Comparison of ENCODE assay signal across 10 cellular contexts in the genomic region with DNA sequence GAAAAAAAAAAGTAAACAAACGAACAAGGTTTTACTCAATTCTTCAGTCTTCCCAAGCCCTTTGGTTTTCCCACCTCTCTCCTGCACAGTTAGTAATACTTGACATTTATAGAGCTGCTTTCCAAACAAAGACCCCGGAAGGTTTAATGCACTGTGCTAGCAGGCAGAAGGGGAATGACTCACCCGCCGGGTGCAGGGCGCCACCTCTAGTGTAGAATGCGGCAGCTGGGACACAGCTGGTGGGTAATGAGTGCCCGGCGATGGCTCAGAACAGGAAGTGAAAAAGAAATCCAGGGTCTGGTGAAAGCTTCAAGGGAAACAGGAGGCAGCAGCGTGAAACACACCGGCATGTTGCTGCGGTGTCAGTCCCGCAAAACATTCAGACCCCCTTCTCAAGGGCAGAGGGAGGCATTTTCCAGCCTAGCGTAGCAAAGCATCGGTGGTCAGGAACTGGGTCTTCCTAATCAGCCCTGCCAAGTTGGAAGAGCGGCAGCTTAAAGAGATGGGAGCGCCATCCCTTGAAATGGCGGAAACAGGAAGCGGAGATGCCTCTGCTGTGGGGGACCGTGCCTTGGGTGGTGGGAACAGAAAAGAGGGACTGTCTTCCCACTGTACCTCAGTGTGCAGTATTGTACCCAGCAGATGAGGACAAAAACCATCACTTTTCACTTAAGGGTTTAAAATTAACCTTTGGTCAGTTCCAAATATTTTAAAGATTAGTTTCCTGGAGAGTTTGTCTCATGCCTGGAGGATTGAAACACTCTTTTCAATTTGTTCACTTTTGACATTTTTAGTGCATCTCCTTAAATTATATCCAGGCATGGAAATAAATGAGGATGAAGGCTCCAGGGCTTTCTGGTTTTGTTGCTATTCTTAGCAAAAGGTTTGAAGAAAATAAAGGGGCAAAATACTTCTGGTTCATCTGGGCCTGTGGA.
DNase-seq lines count a peak whose midpoint lies in the region; ATAC-seq and TF ChIP-seq lines count a peak whose summit lies in the region.
"Had no signal": no experiment of that assay in that cellular context is flagged by ENCODE, and none has a peak within 500 bp of the region (broad histone marks: within the 10 kb centered on the region; RNA-seq: fewer than 3 reads in every experiment).

No MANE protein-coding gene starts in this region.

- H3K9ac ChIP-seq in ES-I3 (ENCODE audit: low read depth, low read length), result peak overlapping the region; percentile 9; the same call in 1 of the 2 replicates
- H3K9ac ChIP-seq: KMS-11 had no signal

- in situ Hi-C loops in astrocyte of the spinal cord (cut with HindIII; ENCODE audit: low sequenced_read_pairs), result no loop called here

- H3K4me3 ChIP-seq in astrocyte of the spinal cord (ENCODE audit: low read depth, low read length), result no peak overlapping the region
- H3K4me3 ChIP-seq: skin epidermis had no signal

- TF ChIP-seq CTCF in astrocyte of the spinal cord (IDR thresholded peaks at IDR 0.05; ENCODE audit: low read depth, low read length) (peak; percentile 14), osteocyte (IDR thresholded peaks at IDR 0.05) (no peak)

- peak overlapping the region; percentile 90 for H3K27ac Mint-ChIP-seq in osteocyte (ENCODE audit: unreplicated experiment)

- H3K36me3 Mint-ChIP-seq in osteocyte (ENCODE audit: unreplicated experiment), result peaks cover 8% of the 10 kb centered on the region

- H3K27me3 Mint-ChIP-seq in osteocyte (ENCODE audit: unreplicated experiment), result peaks cover 7% of the 10 kb centered on the region

- 0 out of 2 replicates have a peak, but pooled peaks cover 5% of the 10 kb centered on the region for H3K4me1 ChIP-seq in ES-I3 (ENCODE audit: insufficient read depth, low read length)

- peaks cover 5% of the 10 kb centered on the region for H3K9me3 Mint-ChIP-seq in osteocyte (ENCODE audit: unreplicated experiment)

- peaks cover 27% of the 10 kb centered on the region for H3K4me1 Mint-ChIP-seq in osteocyte (ENCODE audit: unreplicated experiment)

- peak; percentile 90 for DNase-seq in MV-4-11 (lab: John Stamatoyannopoulos, UW)
- peak; percentile 66 for DNase-seq in astrocyte of the spinal cord (ENCODE audit: low read depth, low spot score)
- no peak for DNase-seq in osteocyte (ENCODE audit: extremely low spot score, unreplicated experiment)
- no peak for DNase-seq in T1000 (lab: John Stamatoyannopoulos, UW)
- DNase-seq in activated naive CD4-positive, alpha-beta T cell treated with Interleukin-2 at 50 U/mL for 16 hours, result no peak
- no peak for DNase-seq in SK-N-DZ (ENCODE audit: low spot score)

- no peaks in the 10 kb centered on the region for H3K36me3 ChIP-seq in ES-I3 (ENCODE audit: insufficient read depth, low read length)

- peak overlapping the region; percentile 46 for H3K4me3 Mint-ChIP-seq in osteocyte (ENCODE audit: unreplicated experiment)

- no peak for ATAC-seq in GM21381 (IDR thresholded peaks at IDR 0.05; ENCODE audit: unreplicated experiment)

- H3K9me3 ChIP-seq in ES-I3 (ENCODE audit: control insufficient read depth, insufficient read depth, low read length), result no peaks in the 10 kb centered on the region

Comparison
In these comparisons a context has a peak if more than half of its experiments do, and no peak if none do; other contexts are left out.
1. DNase-seq: peak in MV-4-11 (single experiment) and astrocyte of the spinal cord (single experiment); none in osteocyte (single experiment), T1000 (single experiment), activated naive CD4-positive, alpha-beta T cell treated with Interleukin-2 at 50 U/mL for 16 hours (single experiment) and SK-N-DZ (single experiment).